ENCODE assay signal across 8 cellular contexts in genomic region chr5:134874831-134875655, GRCh38. TPM values are rescaled to one million over a fixed set of nuclear protein-coding genes. Genes with fewer than 3 reads are reported as not detected.
DNase-seq lines count a peak whose midpoint lies in the region; ATAC-seq and TF ChIP-seq lines count a peak whose summit lies in the region.

No MANE protein-coding gene starts in this region.

- no peaks in the 10 kb centered on the region for H3K27me3 ChIP-seq in BLaER1 treated with 17β-estradiol and CSF1 and Interleukin-3, amounts not matched to agents 10 nM and 100 nM
- H3K27me3 ChIP-seq in iPS DF 6.9 (ENCODE audit: control insufficient read depth, insufficient read depth, low read length) (no peaks in the 10 kb centered on the region), rectal smooth muscle tissue (ENCODE audit: control insufficient read depth, insufficient read depth, low read length) (no peaks in the 10 kb centered on the region)

- H3K36me3 Mint-ChIP-seq in brain: peaks cover 35% of the 10 kb centered on the region

- H3K27ac ChIP-seq in BLaER1 treated with 17β-estradiol and CSF1 and Interleukin-3, amounts not matched to agents 10 nM and 100 nM: peak overlapping the region; percentile 88 to 96 (median 93)
- H3K27ac ChIP-seq in iPS DF 6.9 (ENCODE audit: low read length) (no peak overlapping the region), rectal smooth muscle tissue (ENCODE audit: low read depth, low read length) (peak overlapping the region; percentile 96)

- no CpG with 5 or more reads among the region's 20 CpGs for WGBS in iPS DF 6.9 (ENCODE audit: insufficient coverage, insufficient read length)

- no peak for TF ChIP-seq CTCF in brain (conservative IDR thresholded peaks at IDR 0.05)

- H3K4me3 ChIP-seq in BLaER1 treated with 17β-estradiol and CSF1 and Interleukin-3, amounts not matched to agents 10 nM and 100 nM: peak overlapping the region; percentile 80 to 89 (median 86)
- H3K4me3 ChIP-seq in iPS DF 6.9 (ENCODE audit: low read length) (peak overlapping the region; percentile 62; the same call in 1 of the 2 replicates), rectal smooth muscle tissue (ENCODE audit: low read length) (peak overlapping the region; percentile 95)

- no peaks in the 10 kb centered on the region for H3K9me3 Mint-ChIP-seq in brain

- H3K9ac ChIP-seq in BLaER1 treated with 17β-estradiol and CSF1 and Interleukin-3, amounts not matched to agents 10 nM and 100 nM: peak overlapping the region; percentile 91 to 96 (median 94)
- peak overlapping the region; percentile 78 for H3K9ac ChIP-seq in rectal smooth muscle tissue (ENCODE audit: low read length)

- peaks cover 23 to 47% (median 35%) of the 10 kb centered on the region in 10 experiments; a peak in 19 of 20 replicates for H3K4me1 ChIP-seq in BLaER1 treated with 17β-estradiol and CSF1 and Interleukin-3, amounts not matched to agents 10 nM and 100 nM
- H3K4me1 ChIP-seq in iPS DF 6.9 (ENCODE audit: control insufficient read depth, insufficient read depth, low read length) (peaks cover 3% of the 10 kb centered on the region; the same call in 1 of the 2 replicates), rectal smooth muscle tissue (ENCODE audit: control insufficient read depth, insufficient read depth, low read length) (peaks cover 10% of the 10 kb centered on the region)

- peak; percentile 38 for ATAC-seq in GM19351 (IDR thresholded peaks at IDR 0.05; ENCODE audit: unreplicated experiment)

- H3K4me3 Mint-ChIP-seq in brain: peak overlapping the region; percentile 91 to 99 (median 98)

- peaks cover 0 to 25% (median 0%) of the 10 kb centered on the region in 11 experiments; a peak in 6 of 22 replicates for H4K20me1 ChIP-seq in BLaER1 treated with 17β-estradiol and CSF1 and Interleukin-3, amounts not matched to agents 10 nM and 100 nM

- H3K4me1 Mint-ChIP-seq in brain: peaks cover 56% of the 10 kb centered on the region

- H3K4me2 ChIP-seq in BLaER1 treated with 17β-estradiol and CSF1 and Interleukin-3, amounts not matched to agents 10 nM and 100 nM: peak overlapping the region; percentile 78 to 95 (median 89)

- H3K27ac Mint-ChIP-seq in brain: peak overlapping the region; percentile 99 to 100 (median 100)

- H3K9me3 ChIP-seq in BLaER1 treated with 17β-estradiol and CSF1 and Interleukin-3, amounts not matched to agents 10 nM and 100 nM (replicated peaks in 1 of 11): no peaks in the 10 kb centered on the region
- H3K9me3 ChIP-seq in iPS DF 6.9 (ENCODE audit: control insufficient read depth, insufficient read depth, low read length): no peaks in the 10 kb centered on the region

- peaks cover 8% of the 10 kb centered on the region for H3K27me3 Mint-ChIP-seq in brain

- peaks cover 0 to 24% (median 11%) of the 10 kb centered on the region in 11 experiments; a peak in 15 of 22 replicates for H3K36me3 ChIP-seq in BLaER1 treated with 17β-estradiol and CSF1 and Interleukin-3, amounts not matched to agents 10 nM and 100 nM
- H3K36me3 ChIP-seq in iPS DF 6.9 (ENCODE audit: control insufficient read depth, insufficient read depth, low read length) (no peaks in the 10 kb centered on the region), rectal smooth muscle tissue (ENCODE audit: control insufficient read depth, insufficient read depth, low read length) (no peaks in the 10 kb centered on the region)

- DNase-seq in HuH-7 (ENCODE audit: low spot score) (peak; percentile 28), SW480 (ENCODE audit: low spot score) (peak; percentile 76), iPS DF 6.9 (ENCODE audit: low read depth, low spot score) (no peak), cortex of kidney (lab: John Stamatoyannopoulos, UW) (no peak)

RNA-seq across cellular contexts. Expression of gene TXNDC15, which starts 0.9 kb away (rescaled TPM):
- polyA plus RNA-seq in brain (ENCODE audit: insufficient read depth, low read depth, low replicate concordance): 47.4 TPM

RNA-seq across cellular contexts. Expression of gene C5orf24, which starts 29.3 kb away (rescaled TPM):
- polyA plus RNA-seq in brain (ENCODE audit: insufficient read depth, low read depth, low replicate concordance): 13.4 TPM

RNA-seq across cellular contexts. Expression of gene PCBD2, which starts 29.9 kb away (rescaled TPM):
- 2.7 TPM for polyA plus RNA-seq in brain (ENCODE audit: insufficient read depth, low read depth, low replicate concordance)

Comparison
In these comparisons a context has a peak if more than half of its experiments do, and no peak if none do; other contexts are left out.
1. DNase-seq: peak in HuH-7 (single experiment) and SW480 (single experiment); none in iPS DF 6.9 (single experiment) and cortex of kidney (single experiment).
2. Peak in every context shown above with its lines, with median percentiles within 50 percentile points of each other: H3K4me3 ChIP-seq.